Comparison of ENCODE assay signal across 20 cellular contexts in the genomic region with DNA sequence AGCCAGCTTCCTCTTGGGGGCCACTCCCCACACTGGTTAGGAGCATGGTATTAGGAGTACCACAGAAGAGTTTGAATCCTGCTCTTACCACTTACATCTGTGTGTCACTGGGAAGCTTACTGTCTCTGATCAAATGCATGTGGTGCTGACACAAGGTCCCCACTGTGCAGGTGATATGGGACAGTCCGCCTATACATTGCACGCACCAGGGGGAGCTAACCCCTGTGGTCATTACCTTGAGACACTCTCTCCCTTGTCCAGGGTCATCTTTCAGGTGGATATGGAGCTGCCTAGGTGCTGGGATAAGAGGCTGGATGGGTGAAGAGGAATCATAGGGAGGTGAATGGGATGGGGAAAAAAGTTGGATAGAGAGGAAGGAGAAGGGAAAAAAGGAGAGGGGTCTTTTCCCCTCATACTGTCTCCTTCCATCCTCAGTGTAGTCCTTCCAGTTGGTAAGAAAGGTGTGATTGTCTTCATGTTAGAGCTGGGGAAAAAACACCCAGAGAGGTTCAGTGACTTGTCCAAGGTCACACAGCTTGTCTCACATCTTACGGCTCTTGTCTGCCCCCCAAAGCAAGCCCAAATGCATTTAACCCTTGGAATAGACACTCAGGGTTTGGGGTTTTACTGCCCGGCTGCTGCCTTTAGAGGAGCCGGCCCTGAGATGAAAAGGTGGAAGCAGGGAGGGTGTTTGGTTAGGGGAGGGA.
DNase-seq lines count a peak whose midpoint lies in the region; TF ChIP-seq lines count a peak whose summit lies in the region.
"Had no signal": no experiment of that assay in that cellular context is flagged by ENCODE, and none has a peak within 500 bp of the region (broad histone marks: within the 10 kb centered on the region; RNA-seq: fewer than 3 reads in every experiment).

No MANE protein-coding gene starts in this region.

- H3K4me1 ChIP-seq in neural progenitor cell = peaks cover 29% of the 10 kb centered on the region
- no peaks in the 10 kb centered on the region for H3K4me1 ChIP-seq in osteoblast (ENCODE audit: insufficient read depth, low read length)
- H3K4me1 ChIP-seq in SJCRH30 = peaks cover 7% of the 10 kb centered on the region

- peak; percentile 29 for TF ChIP-seq CTCF in choroid plexus epithelial cell (conservative IDR thresholded peaks at IDR 0.05; ENCODE audit: low read depth, low read length)
- TF ChIP-seq CTCF in neural progenitor cell (IDR thresholded peaks at IDR 0.05) = peak; percentile 35
- no peak for TF ChIP-seq CTCF in osteoblast (IDR thresholded peaks at IDR 0.05; ENCODE audit: extremely low read depth, low read depth, low read length)

- TF ChIP-seq EP300 in Ishikawa (IDR thresholded peaks at IDR 0.05; ENCODE audit: borderline replicate concordance) = no peak

- no peaks in the 10 kb centered on the region for H3K79me2 ChIP-seq in neural progenitor cell (ENCODE audit: low read depth)
- H3K79me2 ChIP-seq in osteoblast (ENCODE audit: insufficient read depth, low read length) = no peaks in the 10 kb centered on the region

- H2AFZ ChIP-seq in neural progenitor cell (replicated peaks) = no peak overlapping the region
- no peak overlapping the region for H2AFZ ChIP-seq in osteoblast (ENCODE audit: low read length)

- H3K4me2 ChIP-seq in neural progenitor cell = peak overlapping the region; percentile 32
- H3K4me2 ChIP-seq in osteoblast (ENCODE audit: insufficient read depth, low read length) = no peak overlapping the region

- H4K20me1 ChIP-seq in neural progenitor cell (ENCODE audit: low read depth) = no peaks in the 10 kb centered on the region
- no peaks in the 10 kb centered on the region for H4K20me1 ChIP-seq in osteoblast (ENCODE audit: insufficient read depth, low read length)

- H3F3A ChIP-seq in neural progenitor cell (ENCODE audit: low read depth) = peaks cover 18% of the 10 kb centered on the region

- peaks cover 11% of the 10 kb centered on the region for H3K27me3 Mint-ChIP-seq in neural progenitor cell (ENCODE audit: insufficient read depth, low read depth)

- H3K36me3 ChIP-seq in neural progenitor cell = no peaks in the 10 kb centered on the region
- no peaks in the 10 kb centered on the region for H3K36me3 ChIP-seq in osteoblast (ENCODE audit: insufficient read depth, low read length)
- H3K36me3 ChIP-seq in SJCRH30 = no peaks in the 10 kb centered on the region

- H3K4me3 ChIP-seq in choroid plexus epithelial cell (ENCODE audit: low read depth, low read length) = no peak overlapping the region
- H3K4me3 ChIP-seq in neural progenitor cell = no peak overlapping the region
- no peak overlapping the region for H3K4me3 ChIP-seq in osteoblast (ENCODE audit: insufficient read depth, low read length)
- no peak overlapping the region for H3K4me3 ChIP-seq in SJCRH30

- H3K27ac Mint-ChIP-seq in neural progenitor cell = peak overlapping the region; percentile 57
- H3K27ac Mint-ChIP-seq: activated CD4-positive, alpha-beta memory T cell treated with anti-CD3 and anti-CD28 coated beads for 36 hours; IgD-negative memory B cell; T-helper 17 cell; type B pancreatic cell had no signal

- H3K36me3 Mint-ChIP-seq in neural progenitor cell = no peaks in the 10 kb centered on the region
- H3K36me3 Mint-ChIP-seq: activated CD4-positive, alpha-beta memory T cell treated with anti-CD3 and anti-CD28 coated beads for 36 hours; IgD-negative memory B cell; type B pancreatic cell had no signal

- H3K9me3 Mint-ChIP-seq in neural progenitor cell = no peaks in the 10 kb centered on the region
- H3K9me3 Mint-ChIP-seq: activated CD4-positive, alpha-beta memory T cell treated with anti-CD3 and anti-CD28 coated beads for 36 hours; IgD-negative memory B cell; type B pancreatic cell had no signal

- H3K27me3 ChIP-seq in neural progenitor cell (no peaks in the 10 kb centered on the region), osteoblast (ENCODE audit: insufficient read depth, low read length) (peaks cover 20% of the 10 kb centered on the region), SJCRH30 (peaks cover 6% of the 10 kb centered on the region; the same call in 1 of the 2 replicates)

- H3K4me1 Mint-ChIP-seq in neural progenitor cell = peaks cover 57% of the 10 kb centered on the region
- H3K4me1 Mint-ChIP-seq: T-helper 17 cell had no signal

- H3K9me3 ChIP-seq in neural progenitor cell (ENCODE audit: low read depth) = no peaks in the 10 kb centered on the region
- H3K9me3 ChIP-seq in osteoblast (ENCODE audit: low read depth, low read length) = no peaks in the 10 kb centered on the region
- H3K9me3 ChIP-seq in SJCRH30 (replicated peaks) = no peaks in the 10 kb centered on the region

- DNase-seq in DMS53 (lab: John Stamatoyannopoulos, UW) = peak; percentile 8
- no peak for DNase-seq in DMS53 treated with DMSO at 0.1 percent for 48 hours (lab: John Stamatoyannopoulos, UW; ENCODE audit: unreplicated experiment)
- DNase-seq in choroid plexus epithelial cell (ENCODE audit: low read depth) = no peak
- peak; percentile 44 for DNase-seq in neural progenitor cell (ENCODE audit: low spot score)
- DNase-seq in DMS 273 (lab: John Stamatoyannopoulos, UW; ENCODE audit: unreplicated experiment) = no peak
- no peak for DNase-seq in osteoblast (ENCODE audit: insufficient read length, low spot score, missing footprints)
- DNase-seq in SJCRH30 = no peak
- DNase-seq: activated CD4-positive, alpha-beta memory T cell treated with anti-CD3 and anti-CD28 coated beads for 36 hours; activated T-cell treated with anti-CD3 and anti-CD28 coated beads for 4 hours; COR-L47; EL; NCI-H1694; NCI-H748 treated with DMSO at 0.1 percent for 48 hours; stimulated activated CD4-positive, alpha-beta T cell treated with anti-CD3 and anti-CD28 coated beads, Interleukin-12 subunit alpha, Interleukin-12 subunit beta, amount 100 ng/mL, for 4 hours; T-helper 17 cell had no signal

- TF ChIP-seq RAD21 in Ishikawa (IDR thresholded peaks at IDR 0.05; ENCODE audit: low read depth) = peak; percentile 29; the same call in 1 of the 2 replicates

- no peak overlapping the region for H3K9ac ChIP-seq in neural progenitor cell

- H3K4me3 Mint-ChIP-seq in neural progenitor cell = no peak overlapping the region
- H3K4me3 Mint-ChIP-seq: activated CD4-positive, alpha-beta memory T cell treated with anti-CD3 and anti-CD28 coated beads for 36 hours; IgD-negative memory B cell; T-helper 17 cell; type B pancreatic cell had no signal

- H3K27ac ChIP-seq in neural progenitor cell (no peak overlapping the region), osteoblast (ENCODE audit: low read depth, low read length) (no peak overlapping the region), SJCRH30 (no peak overlapping the region)
- H3K27ac ChIP-seq: 22Rv1, VCaP had no signal

TF ChIP-seq in Ishikawa, 13 proteins besides CTCF, POLR2A, EP300 and RAD21:
- TF ChIP-seq CREB1 (IDR thresholded peaks at IDR 0.05; ENCODE audit: low read depth) (no peak), TEAD4 (IDR thresholded peaks at IDR 0.05) (peak; percentile 67), TAF1 (IDR thresholded peaks at IDR 0.05; ENCODE audit: low read depth) (no peak)
- TF ChIP-seq, protein P1, sequence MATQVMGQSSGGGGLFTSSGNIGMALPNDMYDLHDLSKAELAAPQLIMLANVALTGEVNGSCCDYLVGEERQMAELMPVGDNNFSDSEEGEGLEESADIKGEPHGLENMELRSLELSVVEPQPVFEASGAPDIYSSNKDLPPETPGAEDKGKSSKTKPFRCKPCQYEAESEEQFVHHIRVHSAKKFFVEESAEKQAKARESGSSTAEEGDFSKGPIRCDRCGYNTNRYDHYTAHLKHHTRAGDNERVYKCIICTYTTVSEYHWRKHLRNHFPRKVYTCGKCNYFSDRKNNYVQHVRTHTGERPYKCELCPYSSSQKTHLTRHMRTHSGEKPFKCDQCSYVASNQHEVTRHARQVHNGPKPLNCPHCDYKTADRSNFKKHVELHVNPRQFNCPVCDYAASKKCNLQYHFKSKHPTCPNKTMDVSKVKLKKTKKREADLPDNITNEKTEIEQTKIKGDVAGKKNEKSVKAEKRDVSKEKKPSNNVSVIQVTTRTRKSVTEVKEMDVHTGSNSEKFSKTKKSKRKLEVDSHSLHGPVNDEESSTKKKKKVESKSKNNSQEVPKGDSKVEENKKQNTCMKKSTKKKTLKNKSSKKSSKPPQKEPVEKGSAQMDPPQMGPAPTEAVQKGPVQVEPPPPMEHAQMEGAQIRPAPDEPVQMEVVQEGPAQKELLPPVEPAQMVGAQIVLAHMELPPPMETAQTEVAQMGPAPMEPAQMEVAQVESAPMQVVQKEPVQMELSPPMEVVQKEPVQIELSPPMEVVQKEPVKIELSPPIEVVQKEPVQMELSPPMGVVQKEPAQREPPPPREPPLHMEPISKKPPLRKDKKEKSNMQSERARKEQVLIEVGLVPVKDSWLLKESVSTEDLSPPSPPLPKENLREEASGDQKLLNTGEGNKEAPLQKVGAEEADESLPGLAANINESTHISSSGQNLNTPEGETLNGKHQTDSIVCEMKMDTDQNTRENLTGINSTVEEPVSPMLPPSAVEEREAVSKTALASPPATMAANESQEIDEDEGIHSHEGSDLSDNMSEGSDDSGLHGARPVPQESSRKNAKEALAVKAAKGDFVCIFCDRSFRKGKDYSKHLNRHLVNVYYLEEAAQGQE (IDR thresholded peaks at IDR 0.05; ENCODE audit: low read depth) = no peak

Comparison
In these comparisons a context has a peak if more than half of its experiments do, and no peak if none do; other contexts are left out.
1. DNase-seq: peak in DMS53 (single experiment) and neural progenitor cell (single experiment); none in DMS53 treated with DMSO at 0.1 percent for 48 hours (single experiment), choroid plexus epithelial cell (single experiment), DMS 273 (single experiment), osteoblast (single experiment) and SJCRH30 (0 of 2).